ENCODE assay signal across 8 cellular contexts in genomic region chr1:210821615-210822014, GRCh38.
"Had no signal": no experiment of that assay in that cellular context is flagged by ENCODE, and none has a peak within 500 bp of the region (broad histone marks: within the 10 kb centered on the region; RNA-seq: fewer than 3 reads in every experiment).

No MANE protein-coding gene starts in this region.

- FAIRE-seq: HepG2, HTR-8/SVneo, K562 had no signal

- H3K4me3 ChIP-seq: K562 had no signal

- DNase-seq: IMR-90, KBM-7, KG1 had no signal

- ATAC-seq: HepG2, K562 had no signal

- H3K27ac ChIP-seq: HL-60, KMS-11 had no signal

- H3K4me2 ChIP-seq: KMS-11 had no signal
